24 cellular contexts compared by ENCODE assay signal in genomic region chr10:24262929-24263653, GRCh38. TPM values are rescaled to one million over a fixed set of nuclear protein-coding genes. Genes with fewer than 3 reads are reported as not detected.
DNase-seq lines count a peak whose midpoint lies in the region; ATAC-seq, FAIRE-seq and TF ChIP-seq lines count a peak whose summit lies in the region.
"Had no signal": no experiment of that assay in that cellular context is flagged by ENCODE, and none has a peak within 500 bp of the region (broad histone marks: within the 10 kb centered on the region; RNA-seq: fewer than 3 reads in every experiment).

No MANE protein-coding gene starts in this region.

- no peak overlapping the region for H3K4me3 Mint-ChIP-seq in GM23338
- H3K4me3 Mint-ChIP-seq: activated CD4-positive, alpha-beta memory T cell treated with anti-CD3 and anti-CD28 coated beads for 36 hours; CD4-positive, alpha-beta T cell; stimulated activated naive B cell treated with anti-CD40 and anti-IgM and Interleukin-4, amounts not matched to agents 10 μg/mL and 1 μg/mL and 100 μg/mL, for 72 hours had no signal

- no peak for FAIRE-seq in RCC 7860 (lab: Jason Lieb, UNC)
- FAIRE-seq: kidney had no signal

- ATAC-seq in GM23338 (no peak), body of pancreas (peak; percentile 68)
- ATAC-seq: stimulated activated naive B cell treated with anti-CD40 and anti-IgM and Interleukin-4, amounts not matched to agents 10 μg/mL and 1 μg/mL and 100 μg/mL, for 72 hours; upper lobe of right lung had no signal

- H3K36me3 ChIP-seq in GM23338 (ENCODE audit: insufficient read depth) (no peaks in the 10 kb centered on the region), body of pancreas (replicated peaks in 1 of 2; ENCODE audit: insufficient read depth in 1 of 2, low read depth in 2 of 2) (no peaks in the 10 kb centered on the region), cardiac muscle cell (no peaks in the 10 kb centered on the region), prostate gland (no peaks in the 10 kb centered on the region)
- H3K36me3 ChIP-seq: MG63, upper lobe of right lung had no signal

- H3K27ac ChIP-seq in GM23338 (ENCODE audit: low read depth) = peak overlapping the region; percentile 64; the same call in 1 of the 2 replicates
- no peak overlapping the region for H3K27ac ChIP-seq in body of pancreas
- peak overlapping the region; percentile 8 for H3K27ac ChIP-seq in cardiac muscle cell
- peak overlapping the region; percentile 56 to 68 for H3K27ac ChIP-seq in prostate gland
- H3K27ac ChIP-seq: epithelial cell of prostate, RWPE1, upper lobe of right lung had no signal

- H3K36me3 Mint-ChIP-seq in GM23338 (ENCODE audit: low read depth) = peaks cover 16% of the 10 kb centered on the region
- H3K36me3 Mint-ChIP-seq: activated CD4-positive, alpha-beta memory T cell treated with anti-CD3 and anti-CD28 coated beads for 36 hours; stimulated activated naive B cell treated with anti-CD40 and anti-IgM and Interleukin-4, amounts not matched to agents 10 μg/mL and 1 μg/mL and 100 μg/mL, for 72 hours had no signal

- H3K4me1 ChIP-seq in GM23338 (ENCODE audit: insufficient read depth) (peaks cover 9% of the 10 kb centered on the region; the same call in 1 of the 2 replicates), body of pancreas (peaks cover 12% of the 10 kb centered on the region), cardiac muscle cell (ENCODE audit: low read depth) (peaks cover 13% of the 10 kb centered on the region), prostate gland (replicated peaks) (peaks cover 6% of the 10 kb centered on the region)
- H3K4me1 ChIP-seq: upper lobe of right lung had no signal

- TF ChIP-seq CTCF in GM23338 (conservative IDR thresholded peaks at IDR 0.05; ENCODE audit: low read depth in 2 of 2) (no peak), body of pancreas (IDR thresholded peaks at IDR 0.05) (no peak), cardiac muscle cell (IDR thresholded peaks at IDR 0.05; ENCODE audit: low read depth, low read length) (no peak), prostate gland (IDR thresholded peaks at IDR 0.05) (no peak)

- H3K9me2 ChIP-seq in GM23338 (ENCODE audit: insufficient read depth) = no peaks in the 10 kb centered on the region; the same call in 1 of the 2 replicates

- in situ Hi-C loops in KBM-7 (cut with MboI; ENCODE audit: low pct_unique_long_range_greater_than_20kb, low sequenced_read_pairs) = no loop called here

- no peak for TF ChIP-seq POLR2A in body of pancreas (IDR thresholded peaks at IDR 0.05)
- no peak for TF ChIP-seq POLR2A in prostate gland (IDR thresholded peaks at IDR 0.05)

- no peaks in the 10 kb centered on the region for H3F3A ChIP-seq in GM23338 (replicated peaks; ENCODE audit: low read depth)

- no peak overlapping the region for H2AFZ ChIP-seq in GM23338

- H3K79me2 ChIP-seq in GM23338 (replicated peaks; ENCODE audit: insufficient read depth) = no peaks in the 10 kb centered on the region

- H3K4me2 ChIP-seq in GM23338 = no peak overlapping the region

- H4K20me1 ChIP-seq in GM23338 (replicated peaks; ENCODE audit: insufficient read depth) = no peaks in the 10 kb centered on the region

- DNase-seq in GM23338 (ENCODE audit: low spot score) (no peak), body of pancreas (peak in 2 of 4 donors; percentile 29 to 59), cardiac muscle cell (ENCODE audit: low read depth in 1 of 2, low spot score in 1 of 2) (peak in 1 of 2 donors; percentile 56), prostate gland (ENCODE audit: low spot score) (peak; percentile 62), NCI-H510A (lab: John Stamatoyannopoulos, UW) (no peak), RCC 7860 (ENCODE audit: low spot score) (no peak), KBM-7 (no peak), NCI-H1694 (lab: John Stamatoyannopoulos, UW) (no peak)
- DNase-seq: activated CD4-positive, alpha-beta memory T cell treated with anti-CD3 and anti-CD28 coated beads for 36 hours; activated naive CD4-positive, alpha-beta T cell treated with Interleukin-2 at 50 U/mL for 16 hours; CD4-positive, alpha-beta T cell; dermis blood vessel endothelial cell; DMS79 treated with DMSO at 0.1 percent for 48 hours; GOT3; heart right ventricle; kidney; MG63; NCI-H187; NK-92 treated with Interleukin-12 subunit alpha and Interleukin-12 subunit beta, amount 100 ng/mL, for 24 hours; stimulated activated naive B cell treated with anti-CD40 and anti-IgM and Interleukin-4, amounts not matched to agents 10 μg/mL and 1 μg/mL and 100 μg/mL, for 72 hours; T-helper 1 cell; upper lobe of right lung had no signal

- H3K27me3 ChIP-seq in GM23338 (ENCODE audit: insufficient read depth) (no peaks in the 10 kb centered on the region), body of pancreas (no peaks in the 10 kb centered on the region), cardiac muscle cell (no peaks in the 10 kb centered on the region), prostate gland (replicated peaks; ENCODE audit: insufficient read depth) (no peaks in the 10 kb centered on the region)
- H3K27me3 ChIP-seq: heart right ventricle, MG63, upper lobe of right lung had no signal

- no peaks in the 10 kb centered on the region; the same call in 2 of the 3 replicates for H3K9me3 Mint-ChIP-seq in GM23338
- H3K9me3 Mint-ChIP-seq: activated CD4-positive, alpha-beta memory T cell treated with anti-CD3 and anti-CD28 coated beads for 36 hours had no signal

- H3K27ac Mint-ChIP-seq in GM23338 = peak overlapping the region; percentile 60; the same call in 1 of the 2 replicates
- H3K27ac Mint-ChIP-seq: activated CD4-positive, alpha-beta memory T cell treated with anti-CD3 and anti-CD28 coated beads for 36 hours; CD4-positive, alpha-beta T cell; stimulated activated naive B cell treated with anti-CD40 and anti-IgM and Interleukin-4, amounts not matched to agents 10 μg/mL and 1 μg/mL and 100 μg/mL, for 72 hours had no signal

- H3K9me3 ChIP-seq in body of pancreas (no peaks in the 10 kb centered on the region), cardiac muscle cell (ENCODE audit: low read depth) (no peaks in the 10 kb centered on the region), prostate gland (no peaks in the 10 kb centered on the region)
- H3K9me3 ChIP-seq: heart right ventricle, MG63, upper lobe of right lung had no signal

- 61 to 73% methylated on average over 8 of the region's 8 CpGs for WGBS in body of pancreas, 2 donors
- WGBS in prostate gland = 20% methylated on average over 8 of the region's 8 CpGs

- H3K4me3 ChIP-seq in GM23338 = no peak overlapping the region
- H3K4me3 ChIP-seq in body of pancreas = no peak overlapping the region
- H3K4me3 ChIP-seq in cardiac muscle cell = no peak overlapping the region
- no peak overlapping the region for H3K4me3 ChIP-seq in prostate gland
- H3K4me3 ChIP-seq: heart right ventricle, MG63, upper lobe of right lung had no signal

- H3K4me1 Mint-ChIP-seq in GM23338 = peaks cover 10% of the 10 kb centered on the region
- H3K4me1 Mint-ChIP-seq: stimulated activated naive B cell treated with anti-CD40 and anti-IgM and Interleukin-4, amounts not matched to agents 10 μg/mL and 1 μg/mL and 100 μg/mL, for 72 hours had no signal

- intact Hi-C loops in body of pancreas (cut with DNase I) (no loop called here), prostate gland (cut with DNase I) (no loop called here)

- peaks cover 1% of the 10 kb centered on the region for H3K27me3 Mint-ChIP-seq in GM23338 (ENCODE audit: insufficient read depth, low read depth, poor library complexity)
- H3K27me3 Mint-ChIP-seq: stimulated activated naive B cell treated with anti-CD40 and anti-IgM and Interleukin-4, amounts not matched to agents 10 μg/mL and 1 μg/mL and 100 μg/mL, for 72 hours had no signal

TF ChIP-seq in GM23338, 12 proteins besides CTCF, POLR2A, EP300 and RAD21:
- no peak for TF ChIP-seq EZH2 (IDR thresholded peaks at IDR 0.05; ENCODE audit: low read depth, unreplicated experiment)

RNA-seq across cellular contexts. Expression of gene KIAA1217, which starts 54.2 kb away (rescaled TPM):
- total RNA-seq in GM23338 (2014; rRNA removed; shearing (Covaris generic)) = 9.1 and 17.7 TPM in 2 replicates
- polyA plus RNA-seq in GM23338 (2016; fragmentation: Nextera tagmentation; extraction: Ambion mirVana) = 6.0 and 6.4 TPM in 2 replicates
- total RNA-seq in body of pancreas = 10 to 100 TPM; 25.9 to 36.9 TPM
- total RNA-seq in cardiac muscle cell = 9.8 and 23.1 TPM in 2 replicates
- polyA plus RNA-seq in cardiac muscle cell = 8.9 and 13.3 TPM in 2 replicates
- 100 to 1,000 TPM in 1 of 2 donors, 10 to 100 TPM in 1; 92.5 to 188 TPM for total RNA-seq in prostate gland
- total RNA-seq: CD4-positive, alpha-beta T cell had no signal

Comparison
In these comparisons a context has a peak if more than half of its experiments do, and no peak if none do; other contexts are left out.
1. H3K27ac ChIP-seq: peak in GM23338 (single experiment), cardiac muscle cell (single experiment) and prostate gland (2 of 2); none in body of pancreas (0 of 4).